In the genomic region with DNA sequence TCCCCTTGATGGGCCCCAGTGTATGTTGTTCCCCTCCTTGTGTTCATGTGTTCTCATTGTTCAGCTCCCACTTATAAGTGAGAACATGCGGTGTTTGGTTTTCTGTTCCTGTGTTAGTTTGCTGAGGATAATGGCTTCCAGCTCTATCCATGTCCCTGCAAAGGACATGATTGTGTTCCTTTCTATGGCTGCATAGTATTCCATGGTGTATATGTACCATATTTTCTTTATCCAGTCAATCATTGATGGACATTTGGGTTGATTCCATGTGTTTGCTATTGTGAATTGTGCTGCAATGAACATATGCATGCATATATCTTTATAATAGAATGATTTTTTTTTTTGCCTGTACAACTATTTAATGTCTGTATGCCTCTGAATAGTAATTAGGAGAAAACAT, we compare ENCODE assay signal across 5 cellular contexts. TPM values are rescaled to one million over a fixed set of nuclear protein-coding genes. Genes with fewer than 3 reads are reported as not detected.
A peak's percentile ranks its signal among the peaks of the same experiment; 100 is the strongest.
DNase-seq lines count a peak whose midpoint lies in the region; ATAC-seq, FAIRE-seq and TF ChIP-seq lines count a peak whose summit lies in the region.
"Not testable (repeated sequence)": the region's sequence is repeated elsewhere in the genome, so short reads cannot be mapped to it uniquely, and the experiment has no call there.

No MANE protein-coding gene starts in this region.

- not testable (repeated sequence) for H3K36me3 ChIP-seq in HEK293 (ENCODE audit: control insufficient read depth in 2 of 2, insufficient read depth in 1 of 2, low read length in 2 of 2)
- peaks cover 27% of the 10 kb centered on the region; the same call in 1 of the 3 replicates for H3K36me3 ChIP-seq in K562 (ENCODE audit: control insufficient read depth, insufficient read depth, low read length)

- not testable (repeated sequence) for H3K9me3 ChIP-seq in HEK293 (ENCODE audit: control insufficient read depth, insufficient read depth, low read depth, low read length); K562 (replicated peaks; ENCODE audit: control insufficient read depth, insufficient read depth, low read depth, low read length)

- not testable (repeated sequence) for H3K4me3 Mint-ChIP-seq in osteocyte (ENCODE audit: unreplicated experiment)

- not testable (repeated sequence) for H2AFZ ChIP-seq in K562 (ENCODE audit: low read depth, low read length)

- intact Hi-C loops in K562 (cut with micrococcal nuclease): not testable (repeated sequence)

- H3K9me1 ChIP-seq in K562 (ENCODE audit: control insufficient read depth, insufficient read depth, low read length): not testable (repeated sequence)

- not testable (repeated sequence) for TF ChIP-seq POLR2A in K562 (conservative IDR thresholded peaks at IDR 0.05)

- H3K36me3 Mint-ChIP-seq in osteocyte (ENCODE audit: unreplicated experiment): peaks cover 32% of the 10 kb centered on the region

- DNase-seq in K562 (ENCODE audit: extremely low read depth in 1 of 4, low spot score in 3 of 4); osteocyte (ENCODE audit: extremely low spot score, unreplicated experiment): not testable (repeated sequence)

- peaks cover 66% of the 10 kb centered on the region for H3K79me2 ChIP-seq in K562 (ENCODE audit: control insufficient read depth, insufficient read depth, low read length)

- H3K27ac ChIP-seq in HEK293 (ENCODE audit: extremely low read depth, low read depth, low read length); K562 (ENCODE audit: extremely low read depth, low read depth, low read length): not testable (repeated sequence)

- BruUV-seq in K562 (replicated peaks; lab: Mats Ljungman, UMichigan): not testable (repeated sequence)

- TF ChIP-seq CTCF in HEK293 (tag by site-specific recombination; IDR thresholded peaks at IDR 0.05); K562 (IDR thresholded peaks at IDR 0.05 in 2 of 3, conservative IDR thresholded peaks at IDR 0.05 in 1 of 3; ENCODE audit: insufficient read depth in 2 of 3, low read depth in 1 of 3, low read length in 3 of 3); osteocyte (IDR thresholded peaks at IDR 0.05): not testable (repeated sequence)

- TF ChIP-seq EP300 in K562 (IDR thresholded peaks at IDR 0.05; ENCODE audit: low read length): not testable (repeated sequence)

- H3K4me1 ChIP-seq in HEK293 (ENCODE audit: control insufficient read depth, insufficient read depth, low read length); K562 (replicated peaks in 1 of 2; ENCODE audit: control insufficient read depth in 2 of 2, insufficient read depth in 2 of 2, low read length in 2 of 2): not testable (repeated sequence)

- H3K4me3 ChIP-seq in HEK293 (ENCODE audit: low read depth, low read length); K562: not testable (repeated sequence)

- WGBS in K562 (ENCODE audit: insufficient coverage, low coverage, missing lambda C conversion rate): 100% methylated on average over 1 of the region's 1 CpG

- not testable (repeated sequence) for H3K27me3 ChIP-seq in K562 (ENCODE audit: control insufficient read depth in 2 of 2, insufficient read depth in 2 of 2, low read length in 2 of 2)

- not testable (repeated sequence) for H3K9ac ChIP-seq in K562 (ENCODE audit: insufficient read depth in 1 of 2, low read depth in 2 of 2, low read length in 2 of 2)

- peak overlapping the region; percentile 17 for H3K27ac Mint-ChIP-seq in osteocyte (ENCODE audit: unreplicated experiment)

- TF ChIP-seq RAD21 in K562 (CRISPR knock-in tag; conservative IDR thresholded peaks at IDR 0.05 in 1 of 2, IDR thresholded peaks at IDR 0.05 in 1 of 2): not testable (repeated sequence)

- not testable (repeated sequence) for H3K27me3 Mint-ChIP-seq in osteocyte (ENCODE audit: unreplicated experiment)

- POLR2A ChIA-PET in HEK293 (lab: Yijun Ruan, JAX): not testable (repeated sequence)
- POLR2A ChIA-PET in K562 (lab: Yijun Ruan, JAX): interaction anchor here (0.6 to 1.2 kb wide), 2 partner anchors 30 to 159 kb away, joined by 3 to 4 read pairs; partner anchors contain the start of gene NFE2L2

- not testable (repeated sequence) for FAIRE-seq in K562 (lab: Jason Lieb, UNC)
- FAIRE-seq in colon (lab: Jason Lieb, UNC): peak; percentile 21

- ATAC-seq in SK-N-SH treated with all-trans-retinoic acid at 6 μM for 48 hours, K562: not testable (repeated sequence)

- in situ Hi-C loops in K562 (cut with MboI): not testable (repeated sequence)

- CTCF ChIA-PET in HEK293 (lab: Yijun Ruan, JAX); K562 (lab: Yijun Ruan, JAX; ENCODE audit: low intra/inter-chr PET ratio): not testable (repeated sequence)

- H3K4me2 ChIP-seq in K562 (ENCODE audit: insufficient read depth, low read length): not testable (repeated sequence)

- not testable (repeated sequence) for H4K20me1 ChIP-seq in K562 (replicated peaks; ENCODE audit: control insufficient read depth, insufficient read depth, low read length)

- H3K4me1 Mint-ChIP-seq in osteocyte (ENCODE audit: unreplicated experiment): not testable (repeated sequence)

- H3K9me3 Mint-ChIP-seq in osteocyte (ENCODE audit: unreplicated experiment): peaks cover 30% of the 10 kb centered on the region

TF ChIP-seq in HEK293, 187 proteins besides CTCF, POLR2A, EP300 and RAD21:
- peak; percentile 52; the same call in 1 of the 2 replicates for TF ChIP-seq ZNF146 (tag by site-specific recombination; IDR thresholded peaks at IDR 0.05)

TF ChIP-seq in SK-N-SH treated with all-trans-retinoic acid at 6 μM for 48 hours, 23 proteins besides CTCF, POLR2A, EP300 and RAD21:
- TF ChIP-seq ZNF8 (CRISPR knock-in tag; IDR thresholded peaks at IDR 0.05): peak; percentile 45; the same call in 1 of the 2 replicates

TF ChIP-seq in K562, 482 proteins besides CTCF, POLR2A, EP300 and RAD21:
- peak; percentile 52 for TF ChIP-seq ZNF146 (CRISPR knock-in tag; IDR thresholded peaks at IDR 0.05; ENCODE audit: unreplicated experiment)
TF ChIP-seq in K562: peak in this region for 1; not testable (repeated sequence) for 481.

RNA-seq across cellular contexts. Expression of gene AGPS, which starts 31.5 kb away (rescaled TPM):
- total RNA-seq in K562 (2011; cell fraction: chromatin; rRNA removed; ENCODE audit: low replicate concordance): 22.6 and 91.3 TPM in 2 replicates
- 7.7 and 12.5 TPM in 2 replicates for total RNA-seq in K562 (2011; cell fraction: nucleolus; rRNA removed)
- total RNA-seq in K562 (2011; cell fraction: nucleoplasm; rRNA removed): 32.9 and 66.5 TPM in 2 replicates
- total RNA-seq in K562 (2014; rRNA removed) (144 and 211 TPM in 2 replicates), K562 (2014; rRNA removed; fragmentation: Illumina TruSeq; extraction: Trizol) (80.7 and 91.4 TPM in 2 replicates), K562 (2015; rRNA removed; fragmentation: Illumina TruSeq; extraction: Trizol) (66.2 and 73.4 TPM in 2 replicates), K562 (2021) (95.6 and 97.1 TPM in 2 replicates), osteocyte (34.3 and 38.0 TPM in 2 replicates)
- polyA plus RNA-seq in K562 (2011; rRNA removed) (30.5 and 63.1 TPM in 2 replicates), K562 (2014; fragmentation: Illumina TruSeq; extraction: Trizol) (43.8 and 53.3 TPM in 2 replicates), K562 (2014; fragmentation: Nextera tagmentation; extraction: Ambion mirVana) (10 to 100 TPM; 15.5 to 15.6 TPM), K562 (2014; rRNA removed) (55.5 and 60.1 TPM in 2 replicates)
- 10.1 and 10.3 TPM in 2 replicates for polyA plus RNA-seq in K562 (2011; cell fraction: cytosol; rRNA removed)
- 11.9 and 21.7 TPM in 2 replicates for polyA plus RNA-seq in K562 (2011; cell fraction: nucleus; rRNA removed)
- 39.2 and 44.1 TPM in 2 replicates for polyA plus RNA-seq in K562 (2012)
- 78.3 and 102 TPM in 2 replicates for polyA minus RNA-seq in K562 (2011; rRNA and poly(A)+ RNA removed)
- 27.3 and 41.2 TPM in 2 replicates for polyA minus RNA-seq in K562 (2011; cell fraction: cytosol; rRNA and poly(A)+ RNA removed)
- 27.6 and 51.5 TPM in 2 replicates for polyA minus RNA-seq in K562 (2011; cell fraction: nucleus; rRNA and poly(A)+ RNA removed)
